ENCODE assay signal across 26 cellular contexts in the genomic region with DNA sequence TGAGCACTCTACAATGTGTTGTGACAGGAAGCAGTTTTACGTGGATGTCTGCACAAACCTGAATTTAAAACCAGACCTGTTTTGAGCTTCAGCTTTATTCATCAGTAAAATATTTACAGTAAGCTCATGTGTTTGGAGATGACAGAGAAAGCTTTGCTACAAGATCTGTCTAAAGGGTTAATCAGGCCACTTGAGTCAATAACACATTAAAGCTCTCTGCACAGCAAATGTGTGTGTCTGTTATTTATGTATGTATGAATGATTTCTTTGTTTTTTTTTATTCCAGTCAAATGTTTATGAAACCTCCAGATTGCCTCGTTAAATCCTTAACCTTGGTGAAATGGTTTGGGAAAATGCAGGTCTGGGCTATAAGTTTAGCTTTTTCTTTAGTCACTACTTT.
"Had no signal": no experiment of that assay in that cellular context is flagged by ENCODE, and none has a peak within 500 bp of the region (broad histone marks: within the 10 kb centered on the region; RNA-seq: fewer than 3 reads in every experiment).

No MANE protein-coding gene starts in this region.

- H3K27ac Mint-ChIP-seq: activated CD8-positive, alpha-beta T cell treated with anti-CD3 and anti-CD28 coated beads, Interleukin-2, amount 10 ng/mL, durations not matched to agents 7 days and 5 days; activated naive CD8-positive, alpha-beta T cell treated with anti-CD3 and anti-CD28 coated beads, Interleukin-2, amount 10 ng/mL, durations not matched to agents 7 days and 5 days; T-helper 1 cell treated with Interleukin-12 subunit alpha and Interleukin-12 subunit beta and Interleukin-4 antibody, amounts not matched to agents 30 μg/mL and 1 μg/mL, for 36 hours had no signal

- H3K4me3 Mint-ChIP-seq: activated CD8-positive, alpha-beta T cell treated with anti-CD3 and anti-CD28 coated beads, Interleukin-2, amount 10 ng/mL, durations not matched to agents 7 days and 5 days; activated naive CD8-positive, alpha-beta T cell treated with anti-CD3 and anti-CD28 coated beads, Interleukin-2, amount 10 ng/mL, durations not matched to agents 7 days and 5 days; T-helper 1 cell treated with Interleukin-12 subunit alpha and Interleukin-12 subunit beta and Interleukin-4 antibody, amounts not matched to agents 30 μg/mL and 1 μg/mL, for 36 hours had no signal

- H3K9me3 Mint-ChIP-seq: T-helper 1 cell treated with Interleukin-12 subunit alpha and Interleukin-12 subunit beta and Interleukin-4 antibody, amounts not matched to agents 30 μg/mL and 1 μg/mL, for 36 hours had no signal

- DNase-seq: activated CD4-positive, alpha-beta T cell treated with anti-CD3 and anti-CD28 coated beads for 4 hours; activated CD4-positive, alpha-beta T cell treated with anti-CD3 and anti-CD28 coated beads, Interleukin-2, amount 50 U/mL, for 4 hours; activated CD8-positive, alpha-beta memory T cell treated with anti-CD3 and anti-CD28 coated beads, Interleukin-2, amount 50 U/mL, for 48 hours; activated CD8-positive, alpha-beta T cell treated with anti-CD3 and anti-CD28 coated beads, Interleukin-2, amount 10 ng/mL, durations not matched to agents 7 days and 5 days; activated naive CD4-positive, alpha-beta T cell treated with anti-CD3 and anti-CD28 coated beads, Interleukin-2, amount 50 U/mL, for 16 hours; activated naive CD8-positive, alpha-beta T cell treated with anti-CD3 and anti-CD28 coated beads, Interleukin-2, amount 10 ng/mL, durations not matched to agents 7 days and 5 days; activated T-cell treated with anti-CD3 and anti-CD28 coated beads, Interleukin-2, amount 50 U/mL, for 1 hour; adrenal gland; anterior cingulate cortex; NCI-H1105 treated with DMSO at 0.1 percent for 48 hours; NCI-H1436 treated with DMSO at 0.1 percent for 48 hours; NCI-H187; NCI-H2081 treated with DMSO at 0.1 percent for 48 hours; NCI-H2171; NCI-H2227 treated with DMSO at 0.1 percent for 48 hours; NCI-H446 treated with DMSO at 0.1 percent for 48 hours; NCI-H524 treated with DMSO at 0.1 percent for 48 hours; NK-92 treated with Interleukin-12 subunit alpha and Interleukin-12 subunit beta, amount 100 ng/mL, for 24 hours; OCI-M1; Right ventricle myocardium superior had no signal

- H3K4me1 ChIP-seq: adrenal gland, SJCRH30 had no signal

- H3K4me3 ChIP-seq: adrenal gland, coronary artery, SJCRH30 had no signal

- H3K36me3 ChIP-seq: adrenal gland had no signal

- H3K4me1 Mint-ChIP-seq: activated naive CD8-positive, alpha-beta T cell treated with anti-CD3 and anti-CD28 coated beads, Interleukin-2, amount 10 ng/mL, durations not matched to agents 7 days and 5 days had no signal

- H3K27me3 Mint-ChIP-seq: activated naive CD8-positive, alpha-beta T cell treated with anti-CD3 and anti-CD28 coated beads, Interleukin-2, amount 10 ng/mL, durations not matched to agents 7 days and 5 days had no signal

- H3K9me3 ChIP-seq: SJCRH30 had no signal

- ATAC-seq: activated CD4-positive, CD25-positive, alpha-beta regulatory T cell treated with anti-CD3 and anti-CD28 coated beads, Interleukin-2, amount 50 U/mL, for 24 hours; activated CD8-positive, alpha-beta T cell treated with anti-CD3 and anti-CD28 coated beads, Interleukin-2, amount 10 ng/mL, durations not matched to agents 7 days and 5 days; Panc1 had no signal

- H3K27ac ChIP-seq: adrenal gland, coronary artery, RWPE1, SJCRH30 had no signal
